In genomic region chr13:20680416-20681080, GRCh38 we compare ENCODE assay signal across 11 cellular contexts.
"Had no signal": no experiment of that assay in that cellular context is flagged by ENCODE, and none has a peak within 500 bp of the region (broad histone marks: within the 10 kb centered on the region; RNA-seq: fewer than 3 reads in every experiment).

No MANE protein-coding gene starts in this region.

- H3K4me3 Mint-ChIP-seq: GM23338, HFFc6, IgD-negative memory B cell had no signal

- ATAC-seq: GM23338, HCT116, HepG2 had no signal

- H3K36me3 ChIP-seq: HAP-1 had no signal

- H3K9me3 ChIP-seq: HAP-1 had no signal

- H3K27ac ChIP-seq: HL-60, KMS-11 had no signal

- H3K9me3 Mint-ChIP-seq: GM23338, HFFc6, IgD-negative memory B cell had no signal

- FAIRE-seq: H1, H54, HepG2 had no signal

- H3K4me3 ChIP-seq: GM23338, HAP-1 had no signal

- H3K9ac ChIP-seq: KMS-11 had no signal

- H3K36me3 Mint-ChIP-seq: IgD-negative memory B cell had no signal

- H3K27ac Mint-ChIP-seq: GM23338, HFFc6, IgD-negative memory B cell had no signal

- H3K27me3 Mint-ChIP-seq: IgD-negative memory B cell had no signal

- H3K4me1 Mint-ChIP-seq: IgD-negative memory B cell had no signal

- H2AFZ ChIP-seq: GM23338 had no signal

- DNase-seq: KBM-7 had no signal

- H3K4me2 ChIP-seq: GM23338, KMS-11 had no signal
